ENCODE assay signal across 10 cellular contexts in genomic region chr19:3389876-3390361, GRCh38. TPM values are rescaled to one million over a fixed set of nuclear protein-coding genes. Genes with fewer than 3 reads are reported as not detected.
DNase-seq lines count a peak whose midpoint lies in the region; ATAC-seq and TF ChIP-seq lines count a peak whose summit lies in the region.
"Had no signal": no experiment of that assay in that cellular context is flagged by ENCODE, and none has a peak within 500 bp of the region (broad histone marks: within the 10 kb centered on the region; RNA-seq: fewer than 3 reads in every experiment).

No MANE protein-coding gene starts in this region.

- peak overlapping the region; percentile 35 to 84 (median 62); a peak in 20 of 22 replicates for H3K4me2 ChIP-seq in BLaER1 treated with 17β-estradiol and CSF1 and Interleukin-3, amounts not matched to agents 10 nM and 100 nM
- H3K4me2 ChIP-seq in osteoblast (ENCODE audit: insufficient read depth, low read length), result no peak overlapping the region

- TF ChIP-seq CTCF in osteoblast (IDR thresholded peaks at IDR 0.05; ENCODE audit: extremely low read depth, low read depth, low read length), result no peak

- peaks cover 95% of the 10 kb centered on the region for H3K79me2 ChIP-seq in osteoblast (ENCODE audit: insufficient read depth, low read length)

- peaks cover 83 to 99% (median 98%) of the 10 kb centered on the region in 11 experiments for H4K20me1 ChIP-seq in BLaER1 treated with 17β-estradiol and CSF1 and Interleukin-3, amounts not matched to agents 10 nM and 100 nM
- peaks cover 61% of the 10 kb centered on the region for H4K20me1 ChIP-seq in osteoblast (ENCODE audit: insufficient read depth, low read length)

- no peak for ATAC-seq in stimulated activated naive CD8-positive, alpha-beta T cell treated with anti-CD3 and anti-CD28 coated beads, Interleukin-15, Interleukin-2, amounts not matched to agents 100 U/mL and 50 U/mL, for 24 hours
- ATAC-seq in HG02884 (IDR thresholded peaks at IDR 0.05; ENCODE audit: unreplicated experiment), result no peak
- ATAC-seq: stimulated activated memory B cell treated with anti-CD40 and anti-IgM and Interleukin-4, amounts not matched to agents 10 μg/mL and 1 μg/mL and 100 μg/mL, for 72 hours had no signal

- H3K4me1 ChIP-seq in BLaER1 treated with 17β-estradiol and CSF1 and Interleukin-3, amounts not matched to agents 10 nM and 100 nM, result peaks cover 71 to 82% (median 80%) of the 10 kb centered on the region in 10 experiments
- H3K4me1 ChIP-seq in endocrine pancreas (ENCODE audit: control insufficient read depth, insufficient read depth, low read length) (no peaks in the 10 kb centered on the region), osteoblast (ENCODE audit: insufficient read depth, low read length) (peaks cover 23% of the 10 kb centered on the region)

- no peak overlapping the region for H2AFZ ChIP-seq in osteoblast (ENCODE audit: low read length)

- peak overlapping the region in 9 of 11 experiments; percentile 9 to 57 (median 29); a peak in 12 of 22 replicates for H3K27ac ChIP-seq in BLaER1 treated with 17β-estradiol and CSF1 and Interleukin-3, amounts not matched to agents 10 nM and 100 nM
- peak overlapping the region; percentile 41 for H3K27ac ChIP-seq in osteoblast (ENCODE audit: low read depth, low read length)

- peak overlapping the region in 9 of 11 experiments; percentile 1 to 62 (median 28); a peak in 5 of 22 replicates for H3K9ac ChIP-seq in BLaER1 treated with 17β-estradiol and CSF1 and Interleukin-3, amounts not matched to agents 10 nM and 100 nM
- H3K9ac ChIP-seq in endocrine pancreas (ENCODE audit: control insufficient read depth, insufficient read depth, low read length), result peak overlapping the region; percentile 30

- no peak overlapping the region for H3K4me3 ChIP-seq in BLaER1 treated with 17β-estradiol and CSF1 and Interleukin-3, amounts not matched to agents 10 nM and 100 nM
- H3K4me3 ChIP-seq in endocrine pancreas (ENCODE audit: control insufficient read depth, insufficient read depth, low read length) (no peak overlapping the region), osteoblast (ENCODE audit: insufficient read depth, low read length) (no peak overlapping the region)

- peaks cover 13 to 92% (median 69%) of the 10 kb centered on the region in 11 experiments; a peak in 21 of 22 replicates for H3K36me3 ChIP-seq in BLaER1 treated with 17β-estradiol and CSF1 and Interleukin-3, amounts not matched to agents 10 nM and 100 nM
- H3K36me3 ChIP-seq in endocrine pancreas (ENCODE audit: control insufficient read depth, insufficient read depth, low read length), result no peaks in the 10 kb centered on the region
- peaks cover 3% of the 10 kb centered on the region for H3K36me3 ChIP-seq in osteoblast (ENCODE audit: insufficient read depth, low read length)

- H3K9me3 ChIP-seq in BLaER1 treated with 17β-estradiol and CSF1 and Interleukin-3, amounts not matched to agents 10 nM and 100 nM (replicated peaks in 1 of 11), result no peaks in the 10 kb centered on the region
- H3K9me3 ChIP-seq in endocrine pancreas (ENCODE audit: control insufficient read depth, low read length), result no peaks in the 10 kb centered on the region
- H3K9me3 ChIP-seq in osteoblast (ENCODE audit: low read depth, low read length), result no peaks in the 10 kb centered on the region

- DNase-seq in NCI-H2107 (lab: John Stamatoyannopoulos, UW) (peak; percentile 26), osteoblast (ENCODE audit: insufficient read length, low spot score, missing footprints) (peak; percentile 82), pons (ENCODE audit: low spot score) (no peak)
- DNase-seq in stimulated activated naive CD8-positive, alpha-beta T cell treated with anti-CD3 and anti-CD28 coated beads, Interleukin-15, Interleukin-2, amounts not matched to agents 100 U/mL and 50 U/mL, for 24 hours, result no peak
- no peak for DNase-seq in activated CD8-positive, alpha-beta memory T cell treated with anti-CD3 and anti-CD28 coated beads, Interleukin-2, amount 50 U/mL, for 48 hours
- DNase-seq: CD4-positive, alpha-beta T cell had no signal

- H3K27me3 ChIP-seq in BLaER1 treated with 17β-estradiol and CSF1 and Interleukin-3, amounts not matched to agents 10 nM and 100 nM, result no peaks in the 10 kb centered on the region
- H3K27me3 ChIP-seq in endocrine pancreas (ENCODE audit: control insufficient read depth, insufficient read depth, low read length), result no peaks in the 10 kb centered on the region
- no peaks in the 10 kb centered on the region for H3K27me3 ChIP-seq in osteoblast (ENCODE audit: insufficient read depth, low read length)

RNA-seq across cellular contexts. Expression of gene NFIC, which starts 23.5 kb away (rescaled TPM):
- total RNA-seq in osteoblast, result 57.2 and 61.2 TPM in 2 replicates

Comparison
In these comparisons a context has a peak if more than half of its experiments do, and no peak if none do; other contexts are left out.
1. DNase-seq: peak in NCI-H2107 (single experiment) and osteoblast (single experiment); none in stimulated activated naive CD8-positive, alpha-beta T cell treated with anti-CD3 and anti-CD28 coated beads, Interleukin-15, Interleukin-2, amounts not matched to agents 100 U/mL and 50 U/mL, for 24 hours (single experiment), activated CD8-positive, alpha-beta memory T cell treated with anti-CD3 and anti-CD28 coated beads, Interleukin-2, amount 50 U/mL, for 48 hours (single experiment) and pons (single experiment).